Comparison of ENCODE assay signal across 8 cellular contexts in genomic region chr7:130667593-130668257, GRCh38. TPM values are rescaled to one million over a fixed set of nuclear protein-coding genes. Genes with fewer than 3 reads are reported as not detected.
DNase-seq lines count a peak whose midpoint lies in the region; ATAC-seq and TF ChIP-seq lines count a peak whose summit lies in the region.

No MANE protein-coding gene starts in this region.

- TF ChIP-seq POLR2A in GM18505 (IDR thresholded peaks at IDR 0.05; ENCODE audit: borderline replicate concordance, extremely low read depth, insufficient read depth, insufficient read length), result no peak

- ATAC-seq in HG03432 (IDR thresholded peaks at IDR 0.05; ENCODE audit: unreplicated experiment) (peak; percentile 2), GM18505 (IDR thresholded peaks at IDR 0.05; ENCODE audit: unreplicated experiment) (no peak), GM19023 (IDR thresholded peaks at IDR 0.05; ENCODE audit: unreplicated experiment) (no peak), HG02884 (IDR thresholded peaks at IDR 0.05; ENCODE audit: unreplicated experiment) (no peak)

- H3K9me3 ChIP-seq in iPS-18a (ENCODE audit: control insufficient read depth, low read depth, low read length), result no peaks in the 10 kb centered on the region
- H3K9me3 ChIP-seq in skeletal muscle satellite cell (replicated peaks; ENCODE audit: low read length), result no peaks in the 10 kb centered on the region

- peak overlapping the region; percentile 63 for H3K9ac ChIP-seq in iPS-18a (ENCODE audit: low read length)
- peak overlapping the region; percentile 87 for H3K9ac ChIP-seq in skeletal muscle satellite cell (ENCODE audit: low read depth, low read length)

- H3K4me3 Mint-ChIP-seq in activated T-helper 1 cell treated with anti-CD3 and anti-CD28 coated beads, Interleukin-12 subunit alpha, Interleukin-12 subunit beta, Interleukin-2, Interleukin-4 antibody, amounts not matched to agents 30 ng/mL and 10 ng/mL and 1 ng/mL, durations not matched to agents 14 hours and 24 hours and 36 hours, result peak overlapping the region; percentile 88

- H3K36me3 ChIP-seq in GM06990 (ENCODE audit: control insufficient read depth, insufficient read depth, low read length), result no peaks in the 10 kb centered on the region
- peaks cover 25% of the 10 kb centered on the region for H3K36me3 ChIP-seq in iPS-18a (ENCODE audit: control insufficient read depth, low read depth, low read length)
- H3K36me3 ChIP-seq in skeletal muscle satellite cell (ENCODE audit: insufficient read depth, low read length), result peaks cover under 1% of the 10 kb centered on the region

- H3K36me3 Mint-ChIP-seq in activated T-helper 1 cell treated with anti-CD3 and anti-CD28 coated beads, Interleukin-12 subunit alpha, Interleukin-12 subunit beta, Interleukin-2, Interleukin-4 antibody, amounts not matched to agents 30 ng/mL and 10 ng/mL and 1 ng/mL, durations not matched to agents 14 hours and 24 hours and 36 hours (ENCODE audit: low read depth), result no peaks in the 10 kb centered on the region

- peaks cover 22% of the 10 kb centered on the region for H3K4me1 Mint-ChIP-seq in activated T-helper 1 cell treated with anti-CD3 and anti-CD28 coated beads, Interleukin-12 subunit alpha, Interleukin-12 subunit beta, Interleukin-2, Interleukin-4 antibody, amounts not matched to agents 30 ng/mL and 10 ng/mL and 1 ng/mL, durations not matched to agents 14 hours and 24 hours and 36 hours (ENCODE audit: low read depth)

- intact Hi-C loops in activated T-helper 1 cell treated with anti-CD3 and anti-CD28 coated beads, Interleukin-12 subunit alpha, Interleukin-12 subunit beta, Interleukin-2, Interleukin-4 antibody, amounts not matched to agents 30 ng/mL and 10 ng/mL and 1 ng/mL, durations not matched to agents 14 hours and 24 hours and 36 hours (cut with micrococcal nuclease), result loop anchor here (1.0 to 10.0 kb wide), 9 partner anchors 18 to 1443 kb away; partner anchors contain the start of genes AHCYL2, SMKR1, TMEM209 and UBE2H

- H3K4me3 ChIP-seq in GM06990 (replicated peaks; ENCODE audit: low read depth, low read length) (peak overlapping the region; percentile 75), iPS-18a (ENCODE audit: low read length) (peak overlapping the region; percentile 90), skeletal muscle satellite cell (ENCODE audit: low read length) (peak overlapping the region; percentile 89)

- peak overlapping the region; percentile 41 for H3K27ac Mint-ChIP-seq in activated T-helper 1 cell treated with anti-CD3 and anti-CD28 coated beads, Interleukin-12 subunit alpha, Interleukin-12 subunit beta, Interleukin-2, Interleukin-4 antibody, amounts not matched to agents 30 ng/mL and 10 ng/mL and 1 ng/mL, durations not matched to agents 14 hours and 24 hours and 36 hours

- H3K4me2 ChIP-seq in skeletal muscle satellite cell (ENCODE audit: low read length), result peak overlapping the region; percentile 94

- H3K4me1 ChIP-seq in iPS-18a (ENCODE audit: control insufficient read depth, low read depth, low read length) (peaks cover 5% of the 10 kb centered on the region), skeletal muscle satellite cell (ENCODE audit: control insufficient read depth, insufficient read depth, low read length) (no peaks in the 10 kb centered on the region)

- no peak for DNase-seq in GM06990 (ENCODE audit: extremely low read depth, insufficient read length)
- DNase-seq in activated T-helper 1 cell treated with anti-CD3 and anti-CD28 coated beads, Interleukin-12 subunit alpha, Interleukin-12 subunit beta, Interleukin-2, Interleukin-4 antibody, amounts not matched to agents 30 ng/mL and 10 ng/mL and 1 ng/mL, durations not matched to agents 14 hours and 24 hours and 36 hours (ENCODE audit: low spot score), result no peak

- H3K27me3 Mint-ChIP-seq in activated T-helper 1 cell treated with anti-CD3 and anti-CD28 coated beads, Interleukin-12 subunit alpha, Interleukin-12 subunit beta, Interleukin-2, Interleukin-4 antibody, amounts not matched to agents 30 ng/mL and 10 ng/mL and 1 ng/mL, durations not matched to agents 14 hours and 24 hours and 36 hours (ENCODE audit: insufficient read depth), result no peaks in the 10 kb centered on the region

- H3K27ac ChIP-seq in iPS-18a (ENCODE audit: low read length), result no peak overlapping the region

- no peaks in the 10 kb centered on the region for H3K9me3 Mint-ChIP-seq in activated T-helper 1 cell treated with anti-CD3 and anti-CD28 coated beads, Interleukin-12 subunit alpha, Interleukin-12 subunit beta, Interleukin-2, Interleukin-4 antibody, amounts not matched to agents 30 ng/mL and 10 ng/mL and 1 ng/mL, durations not matched to agents 14 hours and 24 hours and 36 hours

- H3K27me3 ChIP-seq in GM06990 (replicated peaks; ENCODE audit: control insufficient read depth, insufficient read depth, low read length) (no peaks in the 10 kb centered on the region), iPS-18a (ENCODE audit: control insufficient read depth, insufficient read depth, low read length) (peaks cover 13% of the 10 kb centered on the region), skeletal muscle satellite cell (ENCODE audit: control insufficient read depth, insufficient read depth, low read length) (peaks cover 3% of the 10 kb centered on the region)

- no peak for TF ChIP-seq CTCF in GM06990 (IDR thresholded peaks at IDR 0.05; ENCODE audit: insufficient read depth, low read length, poor library complexity, severe bottlenecking)

RNA-seq across cellular contexts. Expression of gene COPG2, which starts 0.8 kb away (rescaled TPM):
- total RNA-seq in activated T-helper 1 cell treated with anti-CD3 and anti-CD28 coated beads, Interleukin-12 subunit alpha, Interleukin-12 subunit beta, Interleukin-2, Interleukin-4 antibody, amounts not matched to agents 30 ng/mL and 10 ng/mL and 1 ng/mL, durations not matched to agents 14 hours and 24 hours and 36 hours, result 19.3 and 20.9 TPM in 2 replicates
- 27.9 and 29.7 TPM in 2 replicates for total RNA-seq in skeletal muscle satellite cell (2012; rRNA removed)

RNA-seq across cellular contexts. Expression of gene TSGA13, which starts 18.6 kb away (rescaled TPM):
- total RNA-seq in activated T-helper 1 cell treated with anti-CD3 and anti-CD28 coated beads, Interleukin-12 subunit alpha, Interleukin-12 subunit beta, Interleukin-2, Interleukin-4 antibody, amounts not matched to agents 30 ng/mL and 10 ng/mL and 1 ng/mL, durations not matched to agents 14 hours and 24 hours and 36 hours, result not detected in 2 replicates
- total RNA-seq in skeletal muscle satellite cell (2012; rRNA removed), result not detected in 2 replicates
